Comparison of ENCODE assay signal across 8 cellular contexts in genomic region chr6:35139924-35140524, GRCh38. TPM values are rescaled to one million over a fixed set of nuclear protein-coding genes. Genes with fewer than 3 reads are reported as not detected.
DNase-seq lines count a peak whose midpoint lies in the region; ATAC-seq and TF ChIP-seq lines count a peak whose summit lies in the region.

No MANE protein-coding gene starts in this region.

- no peaks in the 10 kb centered on the region for H3K9me2 ChIP-seq in OCI-LY1 (ENCODE audit: low read depth, low read length)

- no peaks in the 10 kb centered on the region for H4K20me1 ChIP-seq in OCI-LY1 (ENCODE audit: insufficient read depth, low read length)

- peak; percentile 93 for TF ChIP-seq CTCF in OCI-LY1 (IDR thresholded peaks at IDR 0.05; ENCODE audit: low read length)

- in situ Hi-C loops in Caki2 (cut with HindIII; ENCODE audit: low pct_unique_long_range_greater_than_20kb, low sequenced_read_pairs), result no loop called here

- H3K4me1 ChIP-seq in OCI-LY1 (ENCODE audit: insufficient read depth, low read length, severe bottlenecking), result peaks cover 12% of the 10 kb centered on the region

- ATAC-seq in HG03139 (IDR thresholded peaks at IDR 0.05; ENCODE audit: unreplicated experiment) (no peak), GM19023 (IDR thresholded peaks at IDR 0.05; ENCODE audit: unreplicated experiment) (no peak)

- H3K27ac ChIP-seq in OCI-LY1 (ENCODE audit: low read depth, low read length, poor library complexity, severe bottlenecking), result no peak overlapping the region

- no peaks in the 10 kb centered on the region for H3K36me3 ChIP-seq in OCI-LY1 (ENCODE audit: insufficient read depth, low read length)

- no peaks in the 10 kb centered on the region for H3K79me2 ChIP-seq in OCI-LY1 (ENCODE audit: insufficient read depth, low read length)

- no peaks in the 10 kb centered on the region for H3K9me3 ChIP-seq in OCI-LY1 (ENCODE audit: low read length)

- peak; percentile 31 for DNase-seq in Caki2 (ENCODE audit: low read depth)
- peak in 50 of 76 experiments; percentile 5 to 72 (median 42) for DNase-seq in HUDEP-2 (lab: John Stamatoyannopoulos, UW; ENCODE audit: unreplicated experiment in 76 of 76)
- peak; percentile 37 for DNase-seq in activated T-cell treated with anti-CD3 and anti-CD28 coated beads, Interleukin-2, amount 50 U/mL, for 1 hour
- peak; percentile 70 for DNase-seq in fibroblast of the conjunctiva (ENCODE audit: low read depth)
- peak in 33 of 56 donors; percentile 4 to 68 (median 23) for DNase-seq in nucleus accumbens (lab: John Stamatoyannopoulos, UW)

- peaks cover 5% of the 10 kb centered on the region for H3K27me3 ChIP-seq in OCI-LY1 (ENCODE audit: insufficient read depth, low read length)

- H2AFZ ChIP-seq in OCI-LY1 (ENCODE audit: low read length), result no peak overlapping the region

- no peak overlapping the region for H3K9ac ChIP-seq in OCI-LY1 (ENCODE audit: low read length)

- no peak overlapping the region for H3K4me3 ChIP-seq in OCI-LY1 (ENCODE audit: low read depth, low read length, poor library complexity, severe bottlenecking)

- no peaks in the 10 kb centered on the region for H3F3A ChIP-seq in OCI-LY1 (ENCODE audit: insufficient read depth, low read length)

- no peak overlapping the region for H3K4me2 ChIP-seq in OCI-LY1 (ENCODE audit: low read length)

RNA-seq across cellular contexts. Expression of gene TCP11, which starts 1.1 kb away (rescaled TPM):
- total RNA-seq in Caki2 (2014; rRNA removed; shearing (Covaris generic); ENCODE audit: low replicate concordance), result 2.0 TPM in 1 of 2 replicates, not detected in the other
